8 cellular contexts compared by ENCODE assay signal in genomic region chr12:113221997-113222729, GRCh38. TPM values are rescaled to one million over a fixed set of nuclear protein-coding genes. Genes with fewer than 3 reads are reported as not detected.
DNase-seq lines count a peak whose midpoint lies in the region; ATAC-seq and TF ChIP-seq lines count a peak whose summit lies in the region.

No MANE protein-coding gene starts in this region.

- no peaks in the 10 kb centered on the region for H3K27me3 ChIP-seq in brain microvascular endothelial cell (replicated peaks)
- H3K27me3 ChIP-seq in vagina, result no peaks in the 10 kb centered on the region

- H3K27me3 Mint-ChIP-seq in CD14-positive monocyte (ENCODE audit: low read depth in 3 of 3), result no peaks in the 10 kb centered on the region

- H3K9me3 Mint-ChIP-seq in CD14-positive monocyte, result no peaks in the 10 kb centered on the region

- H3K4me3 ChIP-seq in brain microvascular endothelial cell (ENCODE audit: low read depth, low read length) (peak overlapping the region; percentile 93), mesodermal cell (ENCODE audit: extremely low read depth, insufficient read depth, low read length, poor library complexity, severe bottlenecking) (peak overlapping the region; percentile 70), vagina (peak overlapping the region; percentile 65 to 92)

- peak overlapping the region; percentile 89 to 96 for H3K4me3 Mint-ChIP-seq in CD14-positive monocyte

- ATAC-seq in GM18505 (IDR thresholded peaks at IDR 0.05; ENCODE audit: unreplicated experiment), result no peak

- H3K36me3 ChIP-seq in brain microvascular endothelial cell (replicated peaks) (no peaks in the 10 kb centered on the region), mesodermal cell (ENCODE audit: control insufficient read depth, insufficient read depth, low read length) (peaks cover under 1% of the 10 kb centered on the region), vagina (peaks cover 0 to 5% of the 10 kb centered on the region in 2 donors)

- no peak for DNase-seq in CD14-positive monocyte (ENCODE audit: low spot score)
- DNase-seq in LHCN-M2 (ENCODE audit: low read depth), result peak; percentile 57
- DNase-seq in brain microvascular endothelial cell, result no peak
- no peak for DNase-seq in vagina (ENCODE audit: extremely low spot score in 2 of 2)
- no peak for DNase-seq in superior temporal gyrus (ENCODE audit: extremely low spot score)
- DNase-seq in effector CD8-positive, alpha-beta T cell (lab: John Stamatoyannopoulos, UW), result no peak

- H3K9me3 ChIP-seq in mesodermal cell (ENCODE audit: control insufficient read depth, low read length), result no peaks in the 10 kb centered on the region
- H3K9me3 ChIP-seq in vagina, result no peaks in the 10 kb centered on the region

- TF ChIP-seq POLR2A in vagina (IDR thresholded peaks at IDR 0.05), result no peak
- TF ChIP-seq POLR2A in GM18505 (IDR thresholded peaks at IDR 0.05; ENCODE audit: borderline replicate concordance, extremely low read depth, insufficient read depth, insufficient read length), result no peak

- peaks cover 4 to 10% of the 10 kb centered on the region in 2 donors for H3K36me3 Mint-ChIP-seq in CD14-positive monocyte

- peak overlapping the region; percentile 86 for H3K27ac ChIP-seq in brain microvascular endothelial cell
- peak overlapping the region; percentile 43 for H3K27ac ChIP-seq in mesodermal cell (ENCODE audit: low read depth, low read length, severe bottlenecking)
- peak overlapping the region; percentile 92 for H3K27ac ChIP-seq in vagina

- H3K27ac Mint-ChIP-seq in CD14-positive monocyte, result peak overlapping the region; percentile 88 to 98 (median 92)

- intact Hi-C loops in CD14-positive monocyte (cut with micrococcal nuclease), result loop anchor here in 1 of 2 donors (2.0 kb wide), 1 partner anchor 15 kb away; no protein-coding TSS in a partner anchor
- intact Hi-C loops in vagina (cut with DNase I), result no loop called here

- H3K4me1 ChIP-seq in mesodermal cell (ENCODE audit: control insufficient read depth, insufficient read depth, low read length, poor library complexity, severe bottlenecking) (peaks cover 26% of the 10 kb centered on the region), vagina (peaks cover 57% of the 10 kb centered on the region)

- in situ Hi-C loops in brain microvascular endothelial cell (cut with HindIII; ENCODE audit: low pct_ligation_motif_present, low sequenced_read_pairs), result no loop called here

- 33 to 50% methylated on average over 6 of the region's 12 CpGs for WGBS in mesodermal cell (ENCODE audit: insufficient coverage in 2 of 2), 2 experiments

- no peak for TF ChIP-seq CTCF in CD14-positive monocyte (IDR thresholded peaks at IDR 0.05)
- no peak for TF ChIP-seq CTCF in brain microvascular endothelial cell (IDR thresholded peaks at IDR 0.05; ENCODE audit: low read depth, low read length, missing control alignments)
- no peak for TF ChIP-seq CTCF in vagina (IDR thresholded peaks at IDR 0.05)

- H3K4me1 Mint-ChIP-seq in CD14-positive monocyte, result peaks cover 49% of the 10 kb centered on the region

RNA-seq across cellular contexts. Expression of gene TPCN1, which starts 0.9 kb away (rescaled TPM):
- 10 to 100 TPM; 20.4 to 34.9 TPM for polyA plus RNA-seq in CD14-positive monocyte
- total RNA-seq in LHCN-M2 (2014; rRNA removed) (17.8 and 21.4 TPM in 2 replicates), vagina (39.5 TPM)
- 11.4 TPM for polyA plus RNA-seq in LHCN-M2 (2012)
- polyA plus RNA-seq in mesodermal cell (2013, experiment 1 of 2), result 20.2 TPM
- 17.6 TPM for polyA plus RNA-seq in mesodermal cell (2013, experiment 2 of 2)

RNA-seq across cellular contexts. Expression of gene RITA1, which starts 36.6 kb away (rescaled TPM):
- 10 to 100 TPM; 16.4 to 17.6 TPM for polyA plus RNA-seq in CD14-positive monocyte
- total RNA-seq in LHCN-M2 (2014; rRNA removed) (34.2 and 38.0 TPM in 2 replicates), vagina (14.5 TPM)
- polyA plus RNA-seq in LHCN-M2 (2012), result 23.2 TPM
- polyA plus RNA-seq in mesodermal cell (2013, experiment 1 of 2), result 15.3 TPM
- 12.7 TPM for polyA plus RNA-seq in mesodermal cell (2013, experiment 2 of 2)

RNA-seq across cellular contexts. Expression of gene DDX54, which starts 36.9 kb away (rescaled TPM):
- polyA plus RNA-seq in CD14-positive monocyte, result 10 to 100 TPM in 1 of 2 donors, 1 to 10 TPM in 1; 7.9 to 13.6 TPM
- 58.7 and 74.3 TPM in 2 replicates for total RNA-seq in LHCN-M2 (2014; rRNA removed)
- polyA plus RNA-seq in LHCN-M2 (2012), result 36.5 TPM
- polyA plus RNA-seq in mesodermal cell (2013, experiment 1 of 2), result 43.4 TPM
- 35.9 TPM for polyA plus RNA-seq in mesodermal cell (2013, experiment 2 of 2)
- total RNA-seq in vagina, result 52.5 TPM
